In genomic region chr4:42151568-42152506, GRCh38 we compare ENCODE assay signal across 8 cellular contexts. TPM values are rescaled to one million over a fixed set of nuclear protein-coding genes. Genes with fewer than 3 reads are reported as not detected.
DNase-seq lines count a peak whose midpoint lies in the region; ATAC-seq lines count a peak whose summit lies in the region.

No MANE protein-coding gene starts in this region.

- H4K91ac ChIP-seq in neuronal stem cell (ENCODE audit: low read depth, low read length, poor library complexity), result no peak overlapping the region

- no peak overlapping the region for H3K4ac ChIP-seq in neuronal stem cell (ENCODE audit: low read length)

- peak overlapping the region; percentile 85 for H3K23ac ChIP-seq in neuronal stem cell (ENCODE audit: low read depth, low read length, poor library complexity)

- H2BK5ac ChIP-seq in neuronal stem cell (ENCODE audit: low read length), result no peak overlapping the region

- no peak overlapping the region for H2AK5ac ChIP-seq in neuronal stem cell (ENCODE audit: low read depth, low read length)

- H3K36me3 ChIP-seq in neuronal stem cell (replicated peaks in 1 of 2; ENCODE audit: control insufficient read depth in 2 of 2, insufficient read depth in 2 of 2, low read length in 2 of 2), result no peaks in the 10 kb centered on the region

- DNase-seq in DMS 273 (lab: John Stamatoyannopoulos, UW; ENCODE audit: unreplicated experiment) (peak; percentile 83), SKM-1 (lab: John Stamatoyannopoulos, UW; ENCODE audit: unreplicated experiment) (peak; percentile 37), neuronal stem cell (ENCODE audit: low spot score) (peak; percentile 78), cerebellar nuclear complex (lab: John Stamatoyannopoulos, UW) (no peak), hippocampal formation (lab: John Stamatoyannopoulos, UW) (no peak)
- peak in 2 of 3 experiments; percentile 6 to 8 for DNase-seq in effector memory CD8-positive, alpha-beta T cell

- H2BK15ac ChIP-seq in neuronal stem cell (ENCODE audit: low read length), result peak overlapping the region; percentile 81

- ATAC-seq in GM19372 (IDR thresholded peaks at IDR 0.05; ENCODE audit: low read depth, unreplicated experiment) (peak; percentile 61), HG03432 (IDR thresholded peaks at IDR 0.05; ENCODE audit: unreplicated experiment) (peak; percentile 70)
- ATAC-seq in effector memory CD8-positive, alpha-beta T cell (replicated peaks), result peak; percentile 63

- peaks cover 8 to 9% of the 10 kb centered on the region in 2 donors for H3K4me1 Mint-ChIP-seq in effector memory CD8-positive, alpha-beta T cell (ENCODE audit: low read depth in 2 of 2)

- H3K9me3 ChIP-seq in neuronal stem cell (replicated peaks in 1 of 2; ENCODE audit: control insufficient read depth in 2 of 2, insufficient read depth in 1 of 2, low read depth in 1 of 2, low read length in 2 of 2), result peaks cover 1 to 3% of the 10 kb centered on the region in 2 donors

- H3K27me3 ChIP-seq in neuronal stem cell (ENCODE audit: control insufficient read depth in 3 of 3, insufficient read depth in 3 of 3, low read depth in 1 of 3, low read length in 3 of 3), result peaks cover 11 to 86% (median 38%) of the 10 kb centered on the region in 3 experiments

- H3K9ac ChIP-seq in neuronal stem cell (ENCODE audit: low read depth, low read length, poor library complexity), result peak overlapping the region; percentile 88

- H3K4me3 Mint-ChIP-seq in effector memory CD8-positive, alpha-beta T cell, result peak overlapping the region; percentile 64 to 87

- H3K27ac Mint-ChIP-seq in effector memory CD8-positive, alpha-beta T cell, result no peak overlapping the region

- H3K27ac ChIP-seq in neuronal stem cell (replicated peaks; ENCODE audit: low read length), result no peak overlapping the region

- H2BK120ac ChIP-seq in neuronal stem cell (ENCODE audit: low read depth, low read length), result no peak overlapping the region

- no peaks in the 10 kb centered on the region for H3K79me1 ChIP-seq in neuronal stem cell (ENCODE audit: low read depth, low read length)

- no peak overlapping the region for H2BK12ac ChIP-seq in neuronal stem cell (ENCODE audit: low read length)

- peak overlapping the region; percentile 71 for H3K14ac ChIP-seq in neuronal stem cell (ENCODE audit: low read length)

- H3K4me1 ChIP-seq in neuronal stem cell (ENCODE audit: control insufficient read depth in 2 of 2, insufficient read depth in 1 of 2, low read depth in 1 of 2, low read length in 2 of 2), result peaks cover 0 to 4% of the 10 kb centered on the region in 2 donors

- H4K8ac ChIP-seq in neuronal stem cell (ENCODE audit: low read depth, low read length), result no peak overlapping the region

- peaks cover 41 to 59% of the 10 kb centered on the region in 2 donors for H3K27me3 Mint-ChIP-seq in effector memory CD8-positive, alpha-beta T cell

- H3K36me3 Mint-ChIP-seq in effector memory CD8-positive, alpha-beta T cell (ENCODE audit: insufficient read depth), result peaks cover 2% of the 10 kb centered on the region

- H3K4me3 ChIP-seq in neuronal stem cell (ENCODE audit: low read length in 2 of 2), result peak overlapping the region; percentile 44 to 91

- H3K18ac ChIP-seq in neuronal stem cell (ENCODE audit: low read length), result peak overlapping the region; percentile 76

- no CpG with 5 or more reads among the region's 122 CpGs for WGBS in neuronal stem cell (ENCODE audit: extremely low coverage in 2 of 2, insufficient read length in 2 of 2, insufficient replicate concordance in 1 of 2), 2 donors

- H2AFZ ChIP-seq in neuronal stem cell (ENCODE audit: low read length), result peak overlapping the region; percentile 97

- H3K9me3 Mint-ChIP-seq in effector memory CD8-positive, alpha-beta T cell, result no peaks in the 10 kb centered on the region

- H3K4me2 ChIP-seq in neuronal stem cell (ENCODE audit: insufficient read depth, low read length, poor library complexity, severe bottlenecking), result peak overlapping the region; percentile 89

RNA-seq across cellular contexts. Expression of gene BEND4, which starts 0.6 kb away (rescaled TPM):
- 1.8 TPM for polyA plus RNA-seq in neuronal stem cell (2013, experiment 1 of 2)
- polyA plus RNA-seq in neuronal stem cell (2013, experiment 2 of 2), result 1.9 TPM

Comparison
In these comparisons a context has a peak if more than half of its experiments do, and no peak if none do; other contexts are left out.
1. DNase-seq: peak in DMS 273 (single experiment), SKM-1 (single experiment), effector memory CD8-positive, alpha-beta T cell (2 of 3) and neuronal stem cell (single experiment); none in cerebellar nuclear complex (0 of 2) and hippocampal formation (0 of 2).
2. Peak in every context shown above with its lines, with median percentiles within 50 percentile points of each other: ATAC-seq.